In the genomic region with DNA sequence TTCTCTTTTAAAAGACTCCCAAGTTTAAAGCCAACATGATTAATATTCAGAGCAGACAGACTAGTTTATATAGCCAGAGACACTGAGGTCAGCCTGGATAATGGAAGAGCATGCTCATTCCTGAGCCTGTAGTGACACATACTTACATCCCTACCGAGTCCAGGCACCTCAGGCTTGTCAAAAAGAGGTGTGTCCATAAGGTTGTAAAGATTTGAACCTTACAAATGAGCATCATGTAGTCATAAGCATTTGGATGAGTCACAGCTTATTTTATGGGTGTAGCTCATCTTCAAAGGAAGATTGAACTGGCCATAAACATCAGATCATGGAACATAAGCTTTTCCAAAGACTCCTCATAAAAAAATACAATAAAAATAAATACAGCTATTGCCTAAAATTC, we compare ENCODE assay signal across 19 cellular contexts.
A peak's percentile ranks its signal among the peaks of the same experiment; 100 is the strongest.
DNase-seq lines count a peak whose midpoint lies in the region; ATAC-seq, FAIRE-seq and TF ChIP-seq lines count a peak whose summit lies in the region.
"Had no signal": no experiment of that assay in that cellular context is flagged by ENCODE, and none has a peak within 500 bp of the region (broad histone marks: within the 10 kb centered on the region; RNA-seq: fewer than 3 reads in every experiment).

No MANE protein-coding gene starts in this region.

- no peak overlapping the region for H2BK20ac ChIP-seq in IMR-90 (ENCODE audit: low read depth, low read length)

- H2AFZ ChIP-seq in IMR-90 (replicated peaks; ENCODE audit: low read length, poor library complexity) (no peak overlapping the region), astrocyte (ENCODE audit: low read depth, low read length) (no peak overlapping the region)

- H3K4me2 ChIP-seq in IMR-90 (ENCODE audit: low read depth, low read length) (no peak overlapping the region), astrocyte (ENCODE audit: low read length) (no peak overlapping the region)

- peak; percentile 29; the same call in 1 of the 2 replicates for ATAC-seq in IMR-90 (ENCODE audit: low read depth)
- ATAC-seq in naive thymus-derived CD4-positive, alpha-beta T cell = no peak
- ATAC-seq: activated naive CD8-positive, alpha-beta T cell treated with anti-CD3 and anti-CD28 coated beads, Interleukin-2, amount 50 U/mL, for 24 hours; effector memory CD8-positive, alpha-beta T cell; Right ventricle myocardium inferior; T-cell had no signal

- H3K9me3 Mint-ChIP-seq in astrocyte (ENCODE audit: unreplicated experiment) = no peaks in the 10 kb centered on the region
- peaks cover 0 to 4% (median 0%) of the 10 kb centered on the region in 11 donors for H3K9me3 Mint-ChIP-seq in naive thymus-derived CD4-positive, alpha-beta T cell
- H3K9me3 Mint-ChIP-seq: activated B cell treated with CpG ODN at 0.5 μM for 24 hours; activated naive CD8-positive, alpha-beta T cell treated with anti-CD3 and anti-CD28 coated beads, Interleukin-2, amount 50 U/mL, for 24 hours; effector memory CD8-positive, alpha-beta T cell; stimulated activated naive CD8-positive, alpha-beta T cell treated with anti-CD3 and anti-CD28 coated beads, Interleukin-15, Interleukin-2, amounts not matched to agents 100 ng/mL and 50 ng/mL, for 24 hours had no signal

- no peak overlapping the region for H3K56ac ChIP-seq in IMR-90 (ENCODE audit: extremely low read depth, insufficient read depth, low read length)

- H3K4me1 Mint-ChIP-seq in astrocyte (ENCODE audit: low read depth, unreplicated experiment) = no peaks in the 10 kb centered on the region
- no peaks in the 10 kb centered on the region for H3K4me1 Mint-ChIP-seq in naive thymus-derived CD4-positive, alpha-beta T cell
- H3K4me1 Mint-ChIP-seq: activated B cell treated with CpG ODN at 0.5 μM for 24 hours; activated naive CD8-positive, alpha-beta T cell treated with anti-CD3 and anti-CD28 coated beads, Interleukin-2, amount 50 U/mL, for 24 hours; T-cell had no signal

- TF ChIP-seq CTCF in IMR-90 (conservative IDR thresholded peaks at IDR 0.05; ENCODE audit: low read depth, low read length) = no peak
- TF ChIP-seq CTCF in astrocyte (IDR thresholded peaks at IDR 0.05; ENCODE audit: insufficient read depth, low read depth, low read length) = no peak

- H4K91ac ChIP-seq in IMR-90 (ENCODE audit: insufficient read depth, low read depth, low read length) = no peak overlapping the region

- no peak overlapping the region for H2AK5ac ChIP-seq in IMR-90 (ENCODE audit: low read depth, low read length)

- H2BK5ac ChIP-seq in IMR-90 (ENCODE audit: low read depth, low read length, poor library complexity, severe bottlenecking) = no peak overlapping the region

- intact Hi-C loops in IMR-90 (cut with micrococcal nuclease) = no loop called here
- intact Hi-C loops in naive thymus-derived CD4-positive, alpha-beta T cell (cut with micrococcal nuclease) = no loop called here

- POLR2A ChIA-PET in IMR-90 (lab: Charles Lee; ENCODE audit: unreplicated experiment) = no interaction called here
- POLR2A ChIA-PET in naive thymus-derived CD4-positive, alpha-beta T cell (lab: Charles Lee) = no interaction called here

- BruUV-seq in IMR-90 (replicated peaks; lab: Mats Ljungman, UMichigan) = no TSS peak

- no peaks in the 10 kb centered on the region for H3K27me3 Mint-ChIP-seq in astrocyte (ENCODE audit: low read depth, unreplicated experiment)
- peaks cover 0 to 2% (median 0%) of the 10 kb centered on the region in 5 donors for H3K27me3 Mint-ChIP-seq in naive thymus-derived CD4-positive, alpha-beta T cell
- H3K27me3 Mint-ChIP-seq: activated B cell treated with CpG ODN at 0.5 μM for 24 hours; activated naive CD8-positive, alpha-beta T cell treated with anti-CD3 and anti-CD28 coated beads, Interleukin-2, amount 50 U/mL, for 24 hours; effector memory CD8-positive, alpha-beta T cell; stimulated activated naive CD8-positive, alpha-beta T cell treated with anti-CD3 and anti-CD28 coated beads, Interleukin-15, Interleukin-2, amounts not matched to agents 100 ng/mL and 50 ng/mL, for 24 hours had no signal

- H2BK120ac ChIP-seq in IMR-90 (ENCODE audit: low read depth, low read length) = no peak overlapping the region

- TF ChIP-seq RAD21 in IMR-90 (IDR thresholded peaks at IDR 0.05; ENCODE audit: low read length) = no peak

- H3K79me2 ChIP-seq in astrocyte (ENCODE audit: insufficient read depth, low read length) = no peaks in the 10 kb centered on the region

- H3K9ac ChIP-seq in IMR-90 (ENCODE audit: low read depth, low read length) = no peak overlapping the region
- H3K9ac ChIP-seq in astrocyte (ENCODE audit: low read length) = no peak overlapping the region

- no peak overlapping the region for H3K4ac ChIP-seq in IMR-90 (ENCODE audit: low read depth, low read length)

- H4K8ac ChIP-seq in IMR-90 (ENCODE audit: low read depth in 2 of 2, low read length in 2 of 2) = no peak overlapping the region

- H3K4me3 Mint-ChIP-seq in astrocyte (ENCODE audit: unreplicated experiment) = no peak overlapping the region
- H3K4me3 Mint-ChIP-seq in naive thymus-derived CD4-positive, alpha-beta T cell = no peak overlapping the region
- H3K4me3 Mint-ChIP-seq: activated B cell treated with CpG ODN at 0.5 μM for 24 hours; activated naive CD8-positive, alpha-beta T cell treated with anti-CD3 and anti-CD28 coated beads, Interleukin-2, amount 50 U/mL, for 24 hours; effector memory CD8-positive, alpha-beta T cell; stimulated activated naive CD8-positive, alpha-beta T cell treated with anti-CD3 and anti-CD28 coated beads, Interleukin-15, Interleukin-2, amounts not matched to agents 100 ng/mL and 50 ng/mL, for 24 hours; T-cell had no signal

- dilution Hi-C loops in IMR-90 (cut with HindIII; ENCODE audit: low sequenced_read_pairs, unreplicated experiment) = no loop called here

- WGBS in IMR-90 (ENCODE audit: extremely low coverage in 2 of 2, insufficient read length in 1 of 2), 2 experiments = no CpG with 5 or more reads among the region's 1 CpG

- no peaks in the 10 kb centered on the region for H3K36me3 Mint-ChIP-seq in astrocyte (ENCODE audit: low read depth, unreplicated experiment)
- no peaks in the 10 kb centered on the region for H3K36me3 Mint-ChIP-seq in naive thymus-derived CD4-positive, alpha-beta T cell
- H3K36me3 Mint-ChIP-seq: T-cell had no signal

- H3K79me1 ChIP-seq in IMR-90 (ENCODE audit: low read depth in 1 of 2, low read length in 2 of 2) = no peaks in the 10 kb centered on the region

- H3K9me1 ChIP-seq in IMR-90 (ENCODE audit: insufficient read depth, low read length) = no peaks in the 10 kb centered on the region

- H3K23ac ChIP-seq in IMR-90 (ENCODE audit: low read depth, low read length) = no peak overlapping the region

- H2AK9ac ChIP-seq in IMR-90 (replicated peaks; ENCODE audit: low read depth, low read length, poor library complexity) = no peak overlapping the region

- FAIRE-seq in astrocyte (lab: Jason Lieb, UNC) = no peak

- H3K27me3 ChIP-seq in IMR-90 (ENCODE audit: control insufficient read depth, insufficient read depth, low read length) = no peaks in the 10 kb centered on the region
- no peaks in the 10 kb centered on the region for H3K27me3 ChIP-seq in astrocyte (ENCODE audit: insufficient read depth, low read length)
- no peaks in the 10 kb centered on the region for H3K27me3 ChIP-seq in naive thymus-derived CD4-positive, alpha-beta T cell (ENCODE audit: control insufficient read depth in 2 of 2, insufficient read depth in 2 of 2, low read length in 2 of 2)
- H3K27me3 ChIP-seq: neutrophil had no signal

- H3K18ac ChIP-seq in IMR-90 (ENCODE audit: low read depth, low read length) = no peak overlapping the region

- H3K4me1 ChIP-seq in IMR-90 (ENCODE audit: control insufficient read depth, insufficient read depth, low read length) (no peaks in the 10 kb centered on the region), astrocyte (ENCODE audit: insufficient read depth, low read length) (no peaks in the 10 kb centered on the region)
- H3K4me1 ChIP-seq in naive thymus-derived CD4-positive, alpha-beta T cell (ENCODE audit: control insufficient read depth in 2 of 2, insufficient read depth in 2 of 2, low read length in 2 of 2) = no peaks in the 10 kb centered on the region

- H4K20me1 ChIP-seq in IMR-90 (ENCODE audit: insufficient read depth, low read length) (no peaks in the 10 kb centered on the region), astrocyte (ENCODE audit: insufficient read depth, low read length) (no peaks in the 10 kb centered on the region)

- in situ Hi-C loops in IMR-90 (cut with MboI; ENCODE audit: low sequenced_read_pairs) = no loop called here

- CTCF ChIA-PET in IMR-90 (lab: Yijun Ruan, JAX) = interaction anchor here (0.6 kb wide), 1 partner anchor 93 kb away, joined by 6 read pairs; no protein-coding TSS in a partner anchor
- CTCF ChIA-PET in naive thymus-derived CD4-positive, alpha-beta T cell (lab: Charles Lee) = no interaction called here

- TF ChIP-seq POLR2A in IMR-90 (IDR thresholded peaks at IDR 0.05; ENCODE audit: low read depth, low read length) = no peak

- H3K27ac Mint-ChIP-seq in astrocyte (ENCODE audit: unreplicated experiment) = no peak overlapping the region
- no peak overlapping the region for H3K27ac Mint-ChIP-seq in naive thymus-derived CD4-positive, alpha-beta T cell
- H3K27ac Mint-ChIP-seq: activated B cell treated with CpG ODN at 0.5 μM for 24 hours; activated naive CD8-positive, alpha-beta T cell treated with anti-CD3 and anti-CD28 coated beads, Interleukin-2, amount 50 U/mL, for 24 hours; effector memory CD8-positive, alpha-beta T cell; stimulated activated naive CD8-positive, alpha-beta T cell treated with anti-CD3 and anti-CD28 coated beads, Interleukin-15, Interleukin-2, amounts not matched to agents 100 ng/mL and 50 ng/mL, for 24 hours; T-cell had no signal

- H3K9me3 ChIP-seq in IMR-90 (ENCODE audit: control insufficient read depth, insufficient read depth, low read length) = no peaks in the 10 kb centered on the region
- H3K9me3 ChIP-seq in astrocyte (ENCODE audit: insufficient read depth, low read depth, low read length) = no peaks in the 10 kb centered on the region
- no peaks in the 10 kb centered on the region for H3K9me3 ChIP-seq in naive thymus-derived CD4-positive, alpha-beta T cell (ENCODE audit: control insufficient read depth in 2 of 3, low read length in 3 of 3)
- H3K9me3 ChIP-seq: neutrophil had no signal

- H3K4me3 ChIP-seq in IMR-90 (ENCODE audit: insufficient read depth, low read depth, low read length) (no peak overlapping the region), astrocyte (ENCODE audit: insufficient read depth, low read depth, low read length) (no peak overlapping the region)
- no peak overlapping the region for H3K4me3 ChIP-seq in naive thymus-derived CD4-positive, alpha-beta T cell (ENCODE audit: low read length)

- H3K14ac ChIP-seq in IMR-90 (replicated peaks; ENCODE audit: low read depth, low read length) = no peak overlapping the region

- DNase-seq in Daoy (ENCODE audit: low read depth) (peak; percentile 35), IMR-90 (no peak), astrocyte (ENCODE audit: low read depth) (peak; percentile 20), kidney tubule cell (ENCODE audit: low spot score) (peak; percentile 69), HUDEP-2 (lab: John Stamatoyannopoulos, UW; ENCODE audit: unreplicated experiment in 76 of 76) (no peak), NCI-H1092 treated with DMSO at 0.1 percent for 48 hours (lab: John Stamatoyannopoulos, UW) (no peak), T-helper 2 cell (no peak)
- DNase-seq in naive thymus-derived CD4-positive, alpha-beta T cell = no peak
- DNase-seq: activated B cell treated with CpG ODN at 0.5 μM for 24 hours; activated naive CD8-positive, alpha-beta T cell treated with anti-CD3 and anti-CD28 coated beads, Interleukin-2, amount 50 U/mL, for 24 hours; central memory CD4-positive, alpha-beta T cell; DND-41; effector memory CD8-positive, alpha-beta T cell; NCI-H1092; NCI-H2171; T-cell had no signal

- H3K36me3 ChIP-seq in IMR-90 (ENCODE audit: control insufficient read depth, insufficient read depth, low read length) = no peaks in the 10 kb centered on the region
- H3K36me3 ChIP-seq in astrocyte (ENCODE audit: insufficient read depth, low read length) = no peaks in the 10 kb centered on the region
- no peaks in the 10 kb centered on the region for H3K36me3 ChIP-seq in naive thymus-derived CD4-positive, alpha-beta T cell (ENCODE audit: control insufficient read depth in 2 of 3, insufficient read depth in 3 of 3, low read length in 3 of 3)
- H3K36me3 ChIP-seq: neutrophil had no signal

- H3K27ac ChIP-seq in IMR-90 (ENCODE audit: insufficient read depth, low read length) = no peak overlapping the region
- H3K27ac ChIP-seq in astrocyte (ENCODE audit: low read depth, low read length) = no peak overlapping the region
- H3K27ac ChIP-seq in naive thymus-derived CD4-positive, alpha-beta T cell (ENCODE audit: low read depth, low read length) = no peak overlapping the region
- H3K27ac ChIP-seq: neutrophil had no signal

- H4K5ac ChIP-seq in IMR-90 (ENCODE audit: low read depth, low read length) = no peak overlapping the region

- no peak overlapping the region for H2BK15ac ChIP-seq in IMR-90 (ENCODE audit: low read depth, low read length)

Comparison
In these comparisons a context has a peak if more than half of its experiments do, and no peak if none do; other contexts are left out.
1. DNase-seq: peak in Daoy (single experiment), astrocyte (single experiment) and kidney tubule cell (single experiment); none in IMR-90 (single experiment), HUDEP-2 (0 of 76), NCI-H1092 treated with DMSO at 0.1 percent for 48 hours (single experiment), T-helper 2 cell (0 of 5) and naive thymus-derived CD4-positive, alpha-beta T cell (0 of 9).